8 cellular contexts compared by ENCODE assay signal in the genomic region with DNA sequence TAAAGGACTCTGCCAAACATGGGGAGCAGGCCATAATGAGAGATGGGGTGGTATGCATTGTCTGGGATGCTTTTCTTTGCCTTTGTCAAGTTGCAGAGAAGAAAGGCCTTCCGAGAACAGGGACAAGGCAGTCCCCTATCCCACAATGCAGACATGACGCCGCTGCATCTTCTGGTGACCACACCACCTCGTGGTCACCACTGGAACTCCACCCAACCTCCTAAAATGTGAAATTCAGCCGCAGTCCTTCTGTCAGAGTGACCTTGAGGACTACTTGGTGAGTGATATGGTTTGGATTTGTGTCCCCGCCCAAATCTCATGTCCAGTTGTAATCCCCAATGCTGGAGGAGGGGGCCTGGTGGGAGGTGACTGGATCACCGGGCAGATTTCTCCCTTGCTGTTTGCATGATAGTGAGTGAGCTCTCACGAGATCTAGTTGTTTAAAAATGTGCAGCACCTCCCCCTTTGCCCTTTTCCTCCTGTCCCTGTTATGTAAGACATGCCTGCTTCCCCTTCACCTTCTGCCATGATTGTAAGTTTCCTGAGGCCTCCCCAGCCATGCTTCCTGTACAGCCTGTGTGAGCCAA. TPM values are rescaled to one million over a fixed set of nuclear protein-coding genes. Genes with fewer than 3 reads are reported as not detected.
A peak's percentile ranks its signal among the peaks of the same experiment; 100 is the strongest.
DNase-seq lines count a peak whose midpoint lies in the region; ATAC-seq and TF ChIP-seq lines count a peak whose summit lies in the region.

No MANE protein-coding gene starts in this region.

- POLR2A ChIA-PET in PC-9 (lab: Charles Lee; ENCODE audit: unreplicated experiment): no interaction called here
- POLR2A ChIA-PET in activated naive CD8-positive, alpha-beta T cell treated with anti-CD3 and anti-CD28 coated beads, Interleukin-2, amount 10 ng/mL, durations not matched to agents 7 days and 5 days (lab: Charles Lee): no interaction called here

- H4K20me1 ChIP-seq in PC-9 (ENCODE audit: insufficient read depth): no peaks in the 10 kb centered on the region

- no peaks in the 10 kb centered on the region for H3K27me3 ChIP-seq in GM06990 (replicated peaks; ENCODE audit: control insufficient read depth, insufficient read depth, low read length)
- peaks cover 19% of the 10 kb centered on the region for H3K27me3 ChIP-seq in PC-9 (ENCODE audit: insufficient read depth, low read depth)
- H3K27me3 ChIP-seq in left ventricle myocardium inferior (ENCODE audit: low read depth): peaks cover 4% of the 10 kb centered on the region
- no peaks in the 10 kb centered on the region for H3K27me3 ChIP-seq in sigmoid colon

- H3F3A ChIP-seq in PC-9 (ENCODE audit: insufficient read depth, low read depth): peaks cover 4% of the 10 kb centered on the region; the same call in 1 of the 2 replicates

- peaks cover 4% of the 10 kb centered on the region for H3K9me3 Mint-ChIP-seq in activated naive CD8-positive, alpha-beta T cell treated with anti-CD3 and anti-CD28 coated beads, Interleukin-2, amount 10 ng/mL, durations not matched to agents 7 days and 5 days

- H3K27ac ChIP-seq in PC-9 (no peak overlapping the region), left ventricle myocardium inferior (replicated peaks) (no peak overlapping the region), sigmoid colon (no peak overlapping the region)

- TF ChIP-seq EP300 in sigmoid colon (IDR thresholded peaks at IDR 0.05): no peak

- no peak for TF ChIP-seq POLR2A in sigmoid colon (IDR thresholded peaks at IDR 0.05)

- CTCF ChIA-PET in PC-9 (lab: Charles Lee): no interaction called here

- no peak overlapping the region for H2AFZ ChIP-seq in PC-9

- peaks cover 10% of the 10 kb centered on the region for H3K27me3 Mint-ChIP-seq in activated naive CD8-positive, alpha-beta T cell treated with anti-CD3 and anti-CD28 coated beads, Interleukin-2, amount 10 ng/mL, durations not matched to agents 7 days and 5 days

- H3K36me3 ChIP-seq in GM06990 (ENCODE audit: control insufficient read depth, insufficient read depth, low read length) (no peaks in the 10 kb centered on the region), PC-9 (ENCODE audit: low read depth) (no peaks in the 10 kb centered on the region), left ventricle myocardium inferior (no peaks in the 10 kb centered on the region), sigmoid colon (no peaks in the 10 kb centered on the region)

- H3K4me1 ChIP-seq in PC-9 (replicated peaks; ENCODE audit: insufficient read depth): peaks cover 15% of the 10 kb centered on the region
- peaks cover 18% of the 10 kb centered on the region for H3K4me1 ChIP-seq in left ventricle myocardium inferior
- peaks cover 0 to 21% (median 9%) of the 10 kb centered on the region in 4 donors for H3K4me1 ChIP-seq in sigmoid colon

- ATAC-seq in HG03175 (IDR thresholded peaks at IDR 0.05; ENCODE audit: unreplicated experiment) (peak; percentile 51), HG03521 (IDR thresholded peaks at IDR 0.05; ENCODE audit: unreplicated experiment) (no peak)
- ATAC-seq in activated naive CD8-positive, alpha-beta T cell treated with anti-CD3 and anti-CD28 coated beads, Interleukin-2, amount 10 ng/mL, durations not matched to agents 7 days and 5 days (ENCODE audit: low read depth): peak; percentile 52

- 15 to 26% methylated on average over 8 of the region's 8 CpGs for WGBS in sigmoid colon, 2 donors

- H3K27ac Mint-ChIP-seq in activated naive CD8-positive, alpha-beta T cell treated with anti-CD3 and anti-CD28 coated beads, Interleukin-2, amount 10 ng/mL, durations not matched to agents 7 days and 5 days: no peak overlapping the region

- peaks cover 25% of the 10 kb centered on the region for H3K4me1 Mint-ChIP-seq in activated naive CD8-positive, alpha-beta T cell treated with anti-CD3 and anti-CD28 coated beads, Interleukin-2, amount 10 ng/mL, durations not matched to agents 7 days and 5 days

- H3K9me2 ChIP-seq in PC-9 (ENCODE audit: insufficient read depth): no peaks in the 10 kb centered on the region

- peak; percentile 49 for DNase-seq in A172 (ENCODE audit: low spot score)
- no peak for DNase-seq in GM06990 (ENCODE audit: extremely low read depth, insufficient read length)
- peak; percentile 50 to 65 for DNase-seq in PC-9
- DNase-seq in activated naive CD8-positive, alpha-beta T cell treated with anti-CD3 and anti-CD28 coated beads, Interleukin-2, amount 10 ng/mL, durations not matched to agents 7 days and 5 days: peak; percentile 53
- DNase-seq in left ventricle myocardium inferior: peak; percentile 46
- DNase-seq in sigmoid colon: no peak

- peaks cover 2% of the 10 kb centered on the region for H3K36me3 Mint-ChIP-seq in activated naive CD8-positive, alpha-beta T cell treated with anti-CD3 and anti-CD28 coated beads, Interleukin-2, amount 10 ng/mL, durations not matched to agents 7 days and 5 days

- no peak overlapping the region for H3K4me2 ChIP-seq in PC-9

- H3K4me3 Mint-ChIP-seq in activated naive CD8-positive, alpha-beta T cell treated with anti-CD3 and anti-CD28 coated beads, Interleukin-2, amount 10 ng/mL, durations not matched to agents 7 days and 5 days: no peak overlapping the region

- H3K9me3 ChIP-seq in PC-9 (ENCODE audit: insufficient read depth, low read depth) (no peaks in the 10 kb centered on the region), left ventricle myocardium inferior (replicated peaks) (peaks cover 5% of the 10 kb centered on the region), sigmoid colon (no peaks in the 10 kb centered on the region)

- no TSS peak for BruUV-seq in PC-9 (replicated peaks; lab: Mats Ljungman, UMichigan)

- no peaks in the 10 kb centered on the region for H3K79me2 ChIP-seq in PC-9 (ENCODE audit: low read depth)

- intact Hi-C loops in PC-9 (cut with micrococcal nuclease; ENCODE audit: unreplicated experiment): loop anchor here (1.0 to 2.0 kb wide), 4 partner anchors 17 to 74 kb away; a partner anchor contains a TSS
- intact Hi-C loops in left ventricle myocardium inferior (cut with micrococcal nuclease): no loop called here
- intact Hi-C loops in sigmoid colon (cut with DNase I): no loop called here

- TF ChIP-seq CTCF in GM06990 (IDR thresholded peaks at IDR 0.05; ENCODE audit: insufficient read depth, low read length, poor library complexity, severe bottlenecking) (peak; percentile 86), PC-9 (conservative IDR thresholded peaks at IDR 0.05) (peak; percentile 94), left ventricle myocardium inferior (IDR thresholded peaks at IDR 0.05; ENCODE audit: borderline replicate concordance) (peak; percentile 90), sigmoid colon (IDR thresholded peaks at IDR 0.05) (peak; percentile 49 to 79 (median 68))

- H3K4me3 ChIP-seq in GM06990 (replicated peaks; ENCODE audit: low read depth, low read length): no peak overlapping the region
- no peak overlapping the region for H3K4me3 ChIP-seq in PC-9
- H3K4me3 ChIP-seq in left ventricle myocardium inferior: no peak overlapping the region
- H3K4me3 ChIP-seq in sigmoid colon: no peak overlapping the region

RNA-seq across cellular contexts. Expression of a gene that starts 15.2 kb away (rescaled TPM):
- total RNA-seq in A172 (2014; rRNA removed; shearing (Covaris generic)): not detected in 2 replicates
- total RNA-seq in PC-9 (2021): 1.6 and 2.4 TPM in 2 replicates
- not detected for total RNA-seq in activated naive CD8-positive, alpha-beta T cell treated with anti-CD3 and anti-CD28 coated beads, Interleukin-2, amount 10 ng/mL, durations not matched to agents 7 days and 5 days
- total RNA-seq in left ventricle myocardium inferior: 0.38 TPM
- not detected for total RNA-seq in sigmoid colon
- polyA plus RNA-seq in sigmoid colon: under 1 TPM in 1 of 3 donors, not detected in 2; 0.09 TPM

RNA-seq across cellular contexts. Expression of a gene that starts 16.7 kb away (rescaled TPM):
- total RNA-seq in A172 (2014; rRNA removed; shearing (Covaris generic)): 43.6 and 66.6 TPM in 2 replicates
- total RNA-seq in PC-9 (2021) (67.5 and 72.1 TPM in 2 replicates), left ventricle myocardium inferior (32.7 TPM), sigmoid colon (10 to 100 TPM; 46.7 to 74.5 (median 60.6) TPM)
- 10 to 100 TPM; 32.7 to 34.5 TPM for total RNA-seq in activated naive CD8-positive, alpha-beta T cell treated with anti-CD3 and anti-CD28 coated beads, Interleukin-2, amount 10 ng/mL, durations not matched to agents 7 days and 5 days
- 10 to 100 TPM; 17.4 to 31.9 (median 26.4) TPM for polyA plus RNA-seq in sigmoid colon

Comparison
In these comparisons a context has a peak if more than half of its experiments do, and no peak if none do; other contexts are left out.
1. DNase-seq: peak in A172 (single experiment), PC-9 (2 of 2), activated naive CD8-positive, alpha-beta T cell treated with anti-CD3 and anti-CD28 coated beads, Interleukin-2, amount 10 ng/mL, durations not matched to agents 7 days and 5 days (single experiment) and left ventricle myocardium inferior (single experiment); none in GM06990 (single experiment) and sigmoid colon (single experiment).
2. Peak in every context shown above with its lines, with median percentiles within 50 percentile points of each other: CTCF ChIP-seq.